ENCODE assay signal across 2 cellular contexts in the genomic region with DNA sequence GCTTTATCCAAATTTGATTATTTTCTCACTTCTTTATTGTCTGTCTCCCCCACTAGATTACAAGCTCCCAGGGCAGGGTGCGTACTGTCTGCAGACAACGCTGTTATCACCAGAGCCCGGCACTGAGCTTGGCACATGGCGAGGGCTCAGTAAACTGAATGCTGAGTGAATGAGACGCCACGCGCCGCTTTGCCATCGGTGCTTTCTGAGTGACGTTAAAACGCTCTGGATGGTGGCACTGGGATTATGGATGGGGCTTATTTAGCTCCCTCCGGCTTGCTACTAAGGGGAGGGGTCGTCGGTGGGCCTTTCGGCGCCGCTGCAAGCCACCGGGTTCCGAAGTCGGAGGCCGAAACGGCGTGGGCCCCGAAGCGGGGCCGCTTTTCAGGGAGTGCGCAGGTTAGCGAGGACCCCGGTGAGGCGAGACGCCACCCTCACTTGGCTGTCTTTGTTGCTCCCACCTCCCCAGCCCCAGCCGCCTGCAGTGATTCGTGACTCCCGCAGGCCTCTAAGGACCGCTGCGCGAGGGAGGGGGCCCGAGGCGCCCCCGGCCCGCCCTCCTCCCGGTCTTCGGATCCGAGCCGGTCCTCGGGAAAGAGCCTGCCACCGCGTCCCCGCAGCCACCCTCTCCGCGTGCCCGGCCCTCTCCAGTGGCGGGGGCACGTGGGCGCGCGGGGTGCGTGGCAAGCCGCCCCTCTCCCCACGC.
TF ChIP-seq lines count a peak whose summit lies in the region.

No MANE protein-coding gene starts in this region.

TF ChIP-seq in GM23338, 12 proteins besides CTCF, POLR2A, EP300 and RAD21:
- TF ChIP-seq, protein P1, sequence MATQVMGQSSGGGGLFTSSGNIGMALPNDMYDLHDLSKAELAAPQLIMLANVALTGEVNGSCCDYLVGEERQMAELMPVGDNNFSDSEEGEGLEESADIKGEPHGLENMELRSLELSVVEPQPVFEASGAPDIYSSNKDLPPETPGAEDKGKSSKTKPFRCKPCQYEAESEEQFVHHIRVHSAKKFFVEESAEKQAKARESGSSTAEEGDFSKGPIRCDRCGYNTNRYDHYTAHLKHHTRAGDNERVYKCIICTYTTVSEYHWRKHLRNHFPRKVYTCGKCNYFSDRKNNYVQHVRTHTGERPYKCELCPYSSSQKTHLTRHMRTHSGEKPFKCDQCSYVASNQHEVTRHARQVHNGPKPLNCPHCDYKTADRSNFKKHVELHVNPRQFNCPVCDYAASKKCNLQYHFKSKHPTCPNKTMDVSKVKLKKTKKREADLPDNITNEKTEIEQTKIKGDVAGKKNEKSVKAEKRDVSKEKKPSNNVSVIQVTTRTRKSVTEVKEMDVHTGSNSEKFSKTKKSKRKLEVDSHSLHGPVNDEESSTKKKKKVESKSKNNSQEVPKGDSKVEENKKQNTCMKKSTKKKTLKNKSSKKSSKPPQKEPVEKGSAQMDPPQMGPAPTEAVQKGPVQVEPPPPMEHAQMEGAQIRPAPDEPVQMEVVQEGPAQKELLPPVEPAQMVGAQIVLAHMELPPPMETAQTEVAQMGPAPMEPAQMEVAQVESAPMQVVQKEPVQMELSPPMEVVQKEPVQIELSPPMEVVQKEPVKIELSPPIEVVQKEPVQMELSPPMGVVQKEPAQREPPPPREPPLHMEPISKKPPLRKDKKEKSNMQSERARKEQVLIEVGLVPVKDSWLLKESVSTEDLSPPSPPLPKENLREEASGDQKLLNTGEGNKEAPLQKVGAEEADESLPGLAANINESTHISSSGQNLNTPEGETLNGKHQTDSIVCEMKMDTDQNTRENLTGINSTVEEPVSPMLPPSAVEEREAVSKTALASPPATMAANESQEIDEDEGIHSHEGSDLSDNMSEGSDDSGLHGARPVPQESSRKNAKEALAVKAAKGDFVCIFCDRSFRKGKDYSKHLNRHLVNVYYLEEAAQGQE (IDR thresholded peaks at IDR 0.05; ENCODE audit: unreplicated experiment), result no peak
- TF ChIP-seq, protein P2, sequence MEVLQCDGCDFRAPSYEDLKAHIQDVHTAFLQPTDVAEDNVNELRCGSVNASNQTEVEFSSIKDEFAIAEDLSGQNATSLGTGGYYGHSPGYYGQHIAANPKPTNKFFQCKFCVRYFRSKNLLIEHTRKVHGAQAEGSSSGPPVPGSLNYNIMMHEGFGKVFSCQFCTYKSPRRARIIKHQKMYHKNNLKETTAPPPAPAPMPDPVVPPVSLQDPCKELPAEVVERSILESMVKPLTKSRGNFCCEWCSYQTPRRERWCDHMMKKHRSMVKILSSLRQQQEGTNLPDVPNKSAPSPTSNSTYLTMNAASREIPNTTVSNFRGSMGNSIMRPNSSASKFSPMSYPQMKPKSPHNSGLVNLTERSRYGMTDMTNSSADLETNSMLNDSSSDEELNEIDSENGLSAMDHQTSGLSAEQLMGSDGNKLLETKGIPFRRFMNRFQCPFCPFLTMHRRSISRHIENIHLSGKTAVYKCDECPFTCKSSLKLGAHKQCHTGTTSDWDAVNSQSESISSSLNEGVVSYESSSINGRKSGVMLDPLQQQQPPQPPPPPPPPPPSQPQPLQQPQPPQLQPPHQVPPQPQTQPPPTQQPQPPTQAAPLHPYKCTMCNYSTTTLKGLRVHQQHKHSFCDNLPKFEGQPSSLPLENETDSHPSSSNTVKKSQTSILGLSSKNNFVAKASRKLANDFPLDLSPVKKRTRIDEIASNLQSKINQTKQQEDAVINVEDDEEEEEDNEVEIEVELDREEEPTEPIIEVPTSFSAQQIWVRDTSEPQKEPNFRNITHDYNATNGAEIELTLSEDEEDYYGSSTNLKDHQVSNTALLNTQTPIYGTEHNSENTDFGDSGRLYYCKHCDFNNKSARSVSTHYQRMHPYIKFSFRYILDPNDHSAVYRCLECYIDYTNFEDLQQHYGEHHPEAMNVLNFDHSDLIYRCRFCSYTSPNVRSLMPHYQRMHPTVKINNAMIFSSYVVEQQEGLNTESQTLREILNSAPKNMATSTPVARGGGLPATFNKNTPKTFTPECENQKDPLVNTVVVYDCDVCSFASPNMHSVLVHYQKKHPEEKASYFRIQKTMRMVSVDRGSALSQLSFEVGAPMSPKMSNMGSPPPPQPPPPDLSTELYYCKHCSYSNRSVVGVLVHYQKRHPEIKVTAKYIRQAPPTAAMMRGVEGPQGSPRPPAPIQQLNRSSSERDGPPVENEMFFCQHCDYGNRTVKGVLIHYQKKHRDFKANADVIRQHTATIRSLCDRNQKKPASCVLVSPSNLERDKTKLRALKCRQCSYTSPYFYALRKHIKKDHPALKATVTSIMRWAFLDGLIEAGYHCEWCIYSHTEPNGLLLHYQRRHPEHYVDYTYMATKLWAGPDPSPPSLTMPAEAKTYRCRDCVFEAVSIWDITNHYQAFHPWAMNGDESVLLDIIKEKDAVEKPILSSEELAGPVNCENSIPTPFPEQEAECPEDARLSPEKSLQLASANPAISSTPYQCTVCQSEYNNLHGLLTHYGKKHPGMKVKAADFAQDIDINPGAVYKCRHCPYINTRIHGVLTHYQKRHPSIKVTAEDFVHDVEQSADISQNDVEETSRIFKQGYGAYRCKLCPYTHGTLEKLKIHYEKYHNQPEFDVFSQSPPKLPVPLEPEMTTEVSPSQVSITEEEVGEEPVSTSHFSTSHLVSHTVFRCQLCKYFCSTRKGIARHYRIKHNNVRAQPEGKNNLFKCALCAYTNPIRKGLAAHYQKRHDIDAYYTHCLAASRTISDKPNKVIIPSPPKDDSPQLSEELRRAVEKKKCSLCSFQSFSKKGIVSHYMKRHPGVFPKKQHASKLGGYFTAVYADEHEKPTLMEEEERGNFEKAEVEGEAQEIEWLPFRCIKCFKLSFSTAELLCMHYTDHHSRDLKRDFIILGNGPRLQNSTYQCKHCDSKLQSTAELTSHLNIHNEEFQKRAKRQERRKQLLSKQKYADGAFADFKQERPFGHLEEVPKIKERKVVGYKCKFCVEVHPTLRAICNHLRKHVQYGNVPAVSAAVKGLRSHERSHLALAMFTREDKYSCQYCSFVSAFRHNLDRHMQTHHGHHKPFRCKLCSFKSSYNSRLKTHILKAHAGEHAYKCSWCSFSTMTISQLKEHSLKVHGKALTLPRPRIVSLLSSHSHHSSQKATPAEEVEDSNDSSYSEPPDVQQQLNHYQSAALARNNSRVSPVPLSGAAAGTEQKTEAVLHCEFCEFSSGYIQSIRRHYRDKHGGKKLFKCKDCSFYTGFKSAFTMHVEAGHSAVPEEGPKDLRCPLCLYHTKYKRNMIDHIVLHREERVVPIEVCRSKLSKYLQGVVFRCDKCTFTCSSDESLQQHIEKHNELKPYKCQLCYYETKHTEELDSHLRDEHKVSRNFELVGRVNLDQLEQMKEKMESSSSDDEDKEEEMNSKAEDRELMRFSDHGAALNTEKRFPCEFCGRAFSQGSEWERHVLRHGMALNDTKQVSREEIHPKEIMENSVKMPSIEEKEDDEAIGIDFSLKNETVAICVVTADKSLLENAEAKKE (CRISPR knock-in tag; IDR thresholded peaks at IDR 0.05), result no peak
- TF ChIP-seq ZNF114 (CRISPR knock-in tag; IDR thresholded peaks at IDR 0.05) (no peak), STAT1 (IDR thresholded peaks at IDR 0.05; ENCODE audit: unreplicated experiment) (no peak), CREB1 (CRISPR knock-in tag; IDR thresholded peaks at IDR 0.05; ENCODE audit: low read depth) (no peak), POLR2AphosphoS5 (IDR thresholded peaks at IDR 0.05; ENCODE audit: low read depth) (no peak), EZH2 (IDR thresholded peaks at IDR 0.05; ENCODE audit: low read depth, unreplicated experiment) (no peak)
- TF ChIP-seq, protein P3, sequence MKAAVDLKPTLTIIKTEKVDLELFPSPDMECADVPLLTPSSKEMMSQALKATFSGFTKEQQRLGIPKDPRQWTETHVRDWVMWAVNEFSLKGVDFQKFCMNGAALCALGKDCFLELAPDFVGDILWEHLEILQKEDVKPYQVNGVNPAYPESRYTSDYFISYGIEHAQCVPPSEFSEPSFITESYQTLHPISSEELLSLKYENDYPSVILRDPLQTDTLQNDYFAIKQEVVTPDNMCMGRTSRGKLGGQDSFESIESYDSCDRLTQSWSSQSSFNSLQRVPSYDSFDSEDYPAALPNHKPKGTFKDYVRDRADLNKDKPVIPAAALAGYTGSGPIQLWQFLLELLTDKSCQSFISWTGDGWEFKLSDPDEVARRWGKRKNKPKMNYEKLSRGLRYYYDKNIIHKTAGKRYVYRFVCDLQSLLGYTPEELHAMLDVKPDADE (IDR thresholded peaks at IDR 0.05), result no peak

TF ChIP-seq in HepG2, 621 proteins besides CTCF, POLR2A, EP300 and RAD21:
- TF ChIP-seq RXRA (CRISPR knock-in tag; IDR thresholded peaks at IDR 0.05) (no peak), ZKSCAN1 (IDR thresholded peaks at IDR 0.05; ENCODE audit: low read length) (no peak), TEAD2 (CRISPR knock-in tag; IDR thresholded peaks at IDR 0.05) (no peak), TAF1 (CRISPR knock-in tag; IDR thresholded peaks at IDR 0.05) (no peak), GTF3A (CRISPR knock-in tag; conservative IDR thresholded peaks at IDR 0.05) (no peak), ZNF354B (CRISPR knock-in tag; IDR thresholded peaks at IDR 0.05) (no peak), POLR2G (IDR thresholded peaks at IDR 0.05; ENCODE audit: low read depth, low read length) (no peak), HNRNPK (IDR thresholded peaks at IDR 0.05; ENCODE audit: low read depth, low read length, poor library complexity, severe bottlenecking) (no peak)
- TF ChIP-seq, protein P1 (IDR thresholded peaks at IDR 0.05; ENCODE audit: borderline replicate concordance in 1 of 2, low read depth in 1 of 2, low read length in 2 of 2), result no peak
- TF ChIP-seq, protein P4, sequence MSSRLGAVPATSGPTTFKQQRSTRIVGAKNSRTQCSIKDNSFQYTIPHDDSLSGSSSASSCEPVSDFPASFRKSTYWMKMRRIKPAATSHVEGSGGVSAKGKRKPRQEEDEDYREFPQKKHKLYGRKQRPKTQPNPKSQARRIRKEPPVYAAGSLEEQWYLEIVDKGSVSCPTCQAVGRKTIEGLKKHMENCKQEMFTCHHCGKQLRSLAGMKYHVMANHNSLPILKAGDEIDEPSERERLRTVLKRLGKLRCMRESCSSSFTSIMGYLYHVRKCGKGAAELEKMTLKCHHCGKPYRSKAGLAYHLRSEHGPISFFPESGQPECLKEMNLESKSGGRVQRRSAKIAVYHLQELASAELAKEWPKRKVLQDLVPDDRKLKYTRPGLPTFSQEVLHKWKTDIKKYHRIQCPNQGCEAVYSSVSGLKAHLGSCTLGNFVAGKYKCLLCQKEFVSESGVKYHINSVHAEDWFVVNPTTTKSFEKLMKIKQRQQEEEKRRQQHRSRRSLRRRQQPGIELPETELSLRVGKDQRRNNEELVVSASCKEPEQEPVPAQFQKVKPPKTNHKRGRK (CRISPR knock-in tag; IDR thresholded peaks at IDR 0.05), result no peak
TF ChIP-seq in HepG2: peak in this region for 0.
